13 cellular contexts compared by ENCODE assay signal in genomic region chr1:100322436-100323211, GRCh38. TPM values are rescaled to one million over a fixed set of nuclear protein-coding genes. Genes with fewer than 3 reads are reported as not detected.
DNase-seq lines count a peak whose midpoint lies in the region; TF ChIP-seq lines count a peak whose summit lies in the region.
"Had no signal": no experiment of that assay in that cellular context is flagged by ENCODE, and none has a peak within 500 bp of the region (broad histone marks: within the 10 kb centered on the region; RNA-seq: fewer than 3 reads in every experiment).

No MANE protein-coding gene starts in this region.

- H3K27ac ChIP-seq in HL-60 (replicated peaks): peak overlapping the region; percentile 36
- H3K27ac ChIP-seq: BLaER1 treated with 17β-estradiol and CSF1 and Interleukin-3, amounts not matched to agents 10 nM and 100 nM; colonic mucosa; lower lobe of right lung had no signal

- no peak for DNase-seq in activated T-cell treated with anti-CD3 and anti-CD28 coated beads, Interleukin-2, amount 50 U/mL, for 24 hours
- DNase-seq in activated T-cell treated with anti-CD3 and anti-CD28 coated beads for 4 hours: no peak
- DNase-seq in HL-60 (ENCODE audit: low read depth in 1 of 2, low spot score in 1 of 2): no peak
- peak; percentile 23 for DNase-seq in epithelial cell of proximal tubule (ENCODE audit: low read depth)
- no peak for DNase-seq in dermis blood vessel endothelial cell
- DNase-seq in KG1 (lab: John Stamatoyannopoulos, UW): no peak
- no peak for DNase-seq in GDM1 (lab: John Stamatoyannopoulos, UW)
- DNase-seq: colonic mucosa, lower lobe of right lung, NCI-H748 treated with DMSO at 0.1 percent for 48 hours had no signal

- H3K36me3 Mint-ChIP-seq in activated T-cell treated with anti-CD3 and anti-CD28 coated beads, Interleukin-2, amount 50 U/mL, for 24 hours (ENCODE audit: low read depth): no peaks in the 10 kb centered on the region
- H3K36me3 Mint-ChIP-seq in stimulated activated naive CD8-positive, alpha-beta T cell treated with anti-CD3 and anti-CD28 coated beads, Interleukin-15, Interleukin-2, amounts not matched to agents 100 ng/mL and 50 ng/mL, for 24 hours (ENCODE audit: low read depth): peaks cover 5% of the 10 kb centered on the region

- peak overlapping the region; percentile 47 for H3K27ac Mint-ChIP-seq in activated T-cell treated with anti-CD3 and anti-CD28 coated beads, Interleukin-2, amount 50 U/mL, for 24 hours
- peak overlapping the region; percentile 69 for H3K27ac Mint-ChIP-seq in stimulated activated naive CD8-positive, alpha-beta T cell treated with anti-CD3 and anti-CD28 coated beads, Interleukin-15, Interleukin-2, amounts not matched to agents 100 ng/mL and 50 ng/mL, for 24 hours

- peaks cover 12% of the 10 kb centered on the region for H3K4me1 Mint-ChIP-seq in activated T-cell treated with anti-CD3 and anti-CD28 coated beads, Interleukin-2, amount 50 U/mL, for 24 hours (ENCODE audit: low read depth)
- H3K4me1 Mint-ChIP-seq in stimulated activated naive CD8-positive, alpha-beta T cell treated with anti-CD3 and anti-CD28 coated beads, Interleukin-15, Interleukin-2, amounts not matched to agents 100 ng/mL and 50 ng/mL, for 24 hours (ENCODE audit: low read depth): peaks cover 14% of the 10 kb centered on the region

- H3K4me3 ChIP-seq in HL-60 (replicated peaks; ENCODE audit: insufficient read depth, low read length): no peak overlapping the region
- no peak overlapping the region for H3K4me3 ChIP-seq in epithelial cell of proximal tubule (ENCODE audit: low read depth, low read length)
- H3K4me3 ChIP-seq: BLaER1 treated with 17β-estradiol and CSF1 and Interleukin-3, amounts not matched to agents 10 nM and 100 nM; colonic mucosa; lower lobe of right lung; vagina had no signal

- H3K4me3 Mint-ChIP-seq in activated T-cell treated with anti-CD3 and anti-CD28 coated beads, Interleukin-2, amount 50 U/mL, for 24 hours: no peak overlapping the region
- H3K4me3 Mint-ChIP-seq in stimulated activated naive CD8-positive, alpha-beta T cell treated with anti-CD3 and anti-CD28 coated beads, Interleukin-15, Interleukin-2, amounts not matched to agents 100 ng/mL and 50 ng/mL, for 24 hours: no peak overlapping the region

- TF ChIP-seq CTCF in HL-60 (IDR thresholded peaks at IDR 0.05; ENCODE audit: insufficient read depth, low read length) (no peak), epithelial cell of proximal tubule (conservative IDR thresholded peaks at IDR 0.05; ENCODE audit: low read depth, low read length) (no peak)

- H3K9me3 Mint-ChIP-seq in activated T-cell treated with anti-CD3 and anti-CD28 coated beads, Interleukin-2, amount 50 U/mL, for 24 hours: peaks cover 9% of the 10 kb centered on the region
- peaks cover 10% of the 10 kb centered on the region for H3K9me3 Mint-ChIP-seq in stimulated activated naive CD8-positive, alpha-beta T cell treated with anti-CD3 and anti-CD28 coated beads, Interleukin-15, Interleukin-2, amounts not matched to agents 100 ng/mL and 50 ng/mL, for 24 hours

- no peaks in the 10 kb centered on the region for H3K27me3 Mint-ChIP-seq in activated T-cell treated with anti-CD3 and anti-CD28 coated beads, Interleukin-2, amount 50 U/mL, for 24 hours
- H3K27me3 Mint-ChIP-seq in stimulated activated naive CD8-positive, alpha-beta T cell treated with anti-CD3 and anti-CD28 coated beads, Interleukin-15, Interleukin-2, amounts not matched to agents 100 ng/mL and 50 ng/mL, for 24 hours: no peaks in the 10 kb centered on the region

- no peaks in the 10 kb centered on the region for H3K27me3 ChIP-seq in HL-60 (ENCODE audit: insufficient read depth, poor library complexity, severe bottlenecking)
- H3K27me3 ChIP-seq: BLaER1 treated with 17β-estradiol and CSF1 and Interleukin-3, amounts not matched to agents 10 nM and 100 nM; colonic mucosa; vagina had no signal

RNA-seq across cellular contexts. Expression of gene CDC14A, which starts 29.7 kb away (rescaled TPM):
- total RNA-seq in epithelial cell of proximal tubule (4.9 and 7.4 TPM in 2 replicates), dermis blood vessel endothelial cell (13.1 and 20.6 TPM in 2 replicates)

RNA-seq across cellular contexts. Expression of gene RTCA, which starts 56.6 kb away (rescaled TPM):
- total RNA-seq in epithelial cell of proximal tubule (32.5 and 40.4 TPM in 2 replicates), dermis blood vessel endothelial cell (41.0 and 48.7 TPM in 2 replicates)
